ENCODE assay signal across 9 cellular contexts in the genomic region with DNA sequence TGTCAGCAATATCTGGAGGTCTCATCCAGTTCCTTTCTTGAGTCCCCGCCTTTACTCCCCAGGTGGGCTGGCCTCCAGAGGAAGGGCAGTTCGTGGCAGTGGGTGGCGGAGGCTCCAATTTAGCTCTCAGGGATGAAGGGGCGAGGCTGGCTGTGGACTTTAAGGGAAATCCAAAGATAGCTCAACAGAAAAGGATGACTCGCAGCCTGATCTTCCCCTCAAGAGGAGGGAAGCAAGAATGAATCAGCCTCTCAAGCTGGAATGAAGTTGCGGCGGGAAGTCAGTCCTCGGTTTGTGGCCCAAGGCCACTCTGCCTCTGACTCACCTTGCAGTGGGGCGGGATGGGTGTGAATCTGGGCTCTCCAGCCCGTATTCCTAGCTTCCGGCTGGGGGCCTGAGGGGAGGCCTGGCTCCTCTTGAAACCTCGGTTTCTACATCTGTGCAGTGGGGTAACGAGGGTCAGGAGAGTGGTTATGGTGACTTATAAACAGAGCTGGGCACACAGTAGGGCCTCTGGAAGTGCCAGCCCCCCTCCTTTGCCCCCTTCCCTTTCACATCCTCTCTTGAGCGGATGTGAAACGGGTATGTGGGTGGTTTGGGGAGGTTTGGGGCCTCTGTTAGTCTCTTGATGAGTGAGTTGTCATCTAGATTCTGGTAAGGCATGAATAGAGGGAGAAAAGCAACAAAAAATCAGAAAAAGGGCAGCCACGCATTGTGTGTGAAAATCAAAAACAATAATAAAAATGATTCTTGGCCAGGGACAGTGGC. TPM values are rescaled to one million over a fixed set of nuclear protein-coding genes. Genes with fewer than 3 reads are reported as not detected.
A peak's percentile ranks its signal among the peaks of the same experiment; 100 is the strongest.
DNase-seq lines count a peak whose midpoint lies in the region; ATAC-seq, FAIRE-seq and TF ChIP-seq lines count a peak whose summit lies in the region.
"Had no signal": no experiment of that assay in that cellular context is flagged by ENCODE, and none has a peak within 500 bp of the region (broad histone marks: within the 10 kb centered on the region; RNA-seq: fewer than 3 reads in every experiment).

No MANE protein-coding gene starts in this region.

- TF ChIP-seq CTCF in AG09309 (IDR thresholded peaks at IDR 0.05; ENCODE audit: control insufficient read depth, insufficient read depth, low read depth, low read length, missing control alignments) (no peak), GM12878 (IDR thresholded peaks at IDR 0.05 in 2 of 3, conservative IDR thresholded peaks at IDR 0.05 in 1 of 3; ENCODE audit: control insufficient read depth in 2 of 3, extremely low read depth in 1 of 3, insufficient read depth in 1 of 3, low read depth in 3 of 3, low read length in 3 of 3) (no peak)

- H3K18ac ChIP-seq in mesendoderm (ENCODE audit: low read length): no peak overlapping the region

- CTCF ChIA-PET in GM12878 (lab: Yijun Ruan, JAX): interaction anchor here (1.0 to 20.8 kb wide), 7 partner anchors 11 to 96 kb away, joined by 3 to 324 read pairs (median 22); a partner anchor contains a TSS

- peak; percentile 99 for FAIRE-seq in GM12878 (lab: Jason Lieb, UNC)

- in situ Hi-C loops in GM12878 (cut with MboI): loop anchor here (25.0 kb wide), 2 partner anchors 1697 to 1828 kb away; a partner anchor contains a TSS

- intact Hi-C loops in GM12878 (cut with micrococcal nuclease; ENCODE audit: unreplicated experiment): loop anchor here (1.0 to 2.0 kb wide), 3 partner anchors 11 to 16 kb away; a partner anchor contains a TSS

- TF ChIP-seq POLR2A in GM12878 (IDR thresholded peaks at IDR 0.05; ENCODE audit: low read depth, low read length): peak; percentile 62

- ATAC-seq in GM19395 (IDR thresholded peaks at IDR 0.05; ENCODE audit: unreplicated experiment) (peak; percentile 73), HG03439 (IDR thresholded peaks at IDR 0.05; ENCODE audit: unreplicated experiment) (peak; percentile 62), GM12878 (peak; percentile 81)

- peaks cover 30% of the 10 kb centered on the region in 2 experiments for H3K36me3 ChIP-seq in GM12878 (ENCODE audit: control insufficient read depth in 2 of 2, insufficient read depth in 2 of 2, low read length in 1 of 2)
- H3K36me3 ChIP-seq in mesendoderm (ENCODE audit: control insufficient read depth, insufficient read depth, low read length): no peaks in the 10 kb centered on the region
- H3K36me3 ChIP-seq: ovary had no signal

- POLR2A ChIA-PET in GM12878 (lab: Charles Lee): interaction anchor here (1.0 to 18.9 kb wide), 8 partner anchors 13 to 168 kb away, joined by 3 to 389 read pairs (median 4); a partner anchor contains a TSS

- H4K20me1 ChIP-seq in GM12878 (ENCODE audit: control insufficient read depth, insufficient read depth): no peaks in the 10 kb centered on the region

- TF ChIP-seq RAD21 in GM12878 (IDR thresholded peaks at IDR 0.05; ENCODE audit: insufficient read depth, low read depth, low read length): no peak

- H2AFZ ChIP-seq in GM12878 (ENCODE audit: control insufficient read depth, low read depth, low read length): no peak overlapping the region

- H3K4me1 ChIP-seq in GM12878 (ENCODE audit: control insufficient read depth, insufficient read depth, low read length) (peaks cover 57% of the 10 kb centered on the region), mesendoderm (ENCODE audit: control insufficient read depth, low read depth, low read length) (no peaks in the 10 kb centered on the region)

- peak; percentile 96 to 99 for TF ChIP-seq EP300 in GM12878 (IDR thresholded peaks at IDR 0.05; ENCODE audit: borderline replicate concordance in 1 of 2, control insufficient read depth in 1 of 2, low read depth in 2 of 2, low read length in 2 of 2)

- H2BK120ac ChIP-seq in mesendoderm (ENCODE audit: low read depth, low read length): no peak overlapping the region

- no peak overlapping the region for H4K5ac ChIP-seq in mesendoderm (ENCODE audit: low read length)

- H3K56ac ChIP-seq in mesendoderm (ENCODE audit: low read length): no peak overlapping the region

- H3K4me3 ChIP-seq in AG09309 (ENCODE audit: control insufficient read depth, low read depth, low read length) (no peak overlapping the region), GM12878 (peak overlapping the region; percentile 14; the same call in 1 of the 2 replicates), mesendoderm (ENCODE audit: low read length) (no peak overlapping the region)
- H3K4me3 ChIP-seq: ovary had no signal

- H3K79me2 ChIP-seq in GM12878 (ENCODE audit: control insufficient read depth, insufficient read depth, low read length): no peaks in the 10 kb centered on the region; the same call in 1 of the 2 replicates
- H3K79me2 ChIP-seq in mesendoderm (ENCODE audit: control insufficient read depth, insufficient read depth, low read length): no peaks in the 10 kb centered on the region

- H3K4ac ChIP-seq in mesendoderm (ENCODE audit: low read depth, low read length): no peak overlapping the region

- no peaks in the 10 kb centered on the region for H3K27me3 ChIP-seq in GM12878 (replicated peaks in 1 of 2; ENCODE audit: control insufficient read depth in 2 of 2, insufficient read depth in 2 of 2, low read length in 1 of 2)
- no peaks in the 10 kb centered on the region for H3K27me3 ChIP-seq in mesendoderm (ENCODE audit: insufficient read depth, low read length, poor library complexity)
- H3K27me3 ChIP-seq: ovary had no signal

- peak overlapping the region; percentile 100 for H3K27ac ChIP-seq in GM12878 (ENCODE audit: control insufficient read depth, insufficient read depth)
- no peak overlapping the region for H3K27ac ChIP-seq in mesendoderm (ENCODE audit: low read depth, low read length)
- H3K27ac ChIP-seq: ovary had no signal

- H2BK15ac ChIP-seq in mesendoderm (replicated peaks; ENCODE audit: low read depth): no peak overlapping the region

- DNase-seq in AG09309 (ENCODE audit: low read depth): peak; percentile 90
- peak; percentile 85 for DNase-seq in T1000 (lab: John Stamatoyannopoulos, UW)
- peak; percentile 95 for DNase-seq in GM12878 (ENCODE audit: low read depth, low spot score)
- DNase-seq in mesendoderm: peak; percentile 89
- DNase-seq in stimulated activated naive CD4-positive, alpha-beta T cell (lab: John Stamatoyannopoulos, UW): peak in 4 of 6 experiments; percentile 19 to 45 (median 32)
- no peak for DNase-seq in NK-92 (lab: John Stamatoyannopoulos, UW; ENCODE audit: unreplicated experiment)

- under 1% methylated on average over 16 of the region's 16 CpGs for WGBS in GM12878 (ENCODE audit: insufficient coverage, insufficient replicate concordance, low lambda C conversion rate, missing lambda C conversion rate)
- no CpG with 5 or more reads among the region's 16 CpGs for WGBS in mesendoderm (ENCODE audit: extremely low coverage, insufficient coverage, low lambda C conversion rate)

- no peak overlapping the region for H4K8ac ChIP-seq in mesendoderm (ENCODE audit: low read depth, low read length)

- no peak overlapping the region for H2AK5ac ChIP-seq in mesendoderm (ENCODE audit: low read length)

- H3K79me1 ChIP-seq in mesendoderm (ENCODE audit: low read length): no peaks in the 10 kb centered on the region

- H3K4me2 ChIP-seq in GM12878 (ENCODE audit: control insufficient read depth, insufficient read depth) (peak overlapping the region; percentile 96), mesendoderm (ENCODE audit: low read length) (no peak overlapping the region)

- no peak overlapping the region for H2BK5ac ChIP-seq in mesendoderm (ENCODE audit: low read length)

- H3K9me3 ChIP-seq in GM12878 (replicated peaks; ENCODE audit: control insufficient read depth, insufficient read depth, low read length): no peaks in the 10 kb centered on the region; the same call in 2 of the 3 replicates
- H3K9me3 ChIP-seq: ovary had no signal

- peak overlapping the region; percentile 78 for H3K9ac ChIP-seq in GM12878 (ENCODE audit: control insufficient read depth, insufficient read depth, low read length)
- no peak overlapping the region for H3K9ac ChIP-seq in mesendoderm (ENCODE audit: low read length)

- SMC1A ChIA-PET in GM12878 (lab: Charles Lee; ENCODE audit: uncharacterized antibody, unreplicated experiment): interaction anchor here (1.0 to 20.1 kb wide), 10 partner anchors 12 to 40 kb away, joined by 3 to 325 read pairs (median 4); a partner anchor contains a TSS

- BruUV-seq in GM12878 (replicated peaks; lab: Mats Ljungman, UMichigan): TSS peak; percentile 68

- H3K23ac ChIP-seq in mesendoderm (ENCODE audit: low read length): no peak overlapping the region

- RAD21 ChIA-PET in GM12878 (lab: Charles Lee; ENCODE audit: unreplicated experiment): interaction anchor here (0.7 to 8.3 kb wide), 9 partner anchors 11 to 96 kb away, joined by 3 to 167 read pairs (median 21); a partner anchor contains a TSS

RNA-seq across cellular contexts. Expression of a gene that starts 10.5 kb away (rescaled TPM):
- total RNA-seq in GM12878 (2013; cell fraction: nucleolus; rRNA removed): 148 and 165 TPM in 2 replicates
- total RNA-seq in GM12878 (2014; rRNA removed): 23.5 and 28.1 TPM in 2 replicates
- 16.3 and 20.3 TPM in 2 replicates for total RNA-seq in GM12878 (2014; rRNA removed; fragmentation: Illumina TruSeq; extraction: Trizol)
- total RNA-seq in GM12878 (2021): 45.4 and 52.2 TPM in 2 replicates
- polyA plus RNA-seq in GM12878 (2011; ENCODE audit: low read depth): 8.1 TPM
- 20.6 and 48.9 TPM in 2 replicates for polyA plus RNA-seq in GM12878 (2011; rRNA removed)
- polyA plus RNA-seq in GM12878 (2011; cell fraction: cytosol; rRNA removed): 47.7 and 58.0 TPM in 2 replicates
- 125 and 147 TPM in 2 replicates for polyA plus RNA-seq in GM12878 (2011; cell fraction: nucleus; rRNA removed)
- polyA plus RNA-seq in GM12878 (2012): 20.1 and 31.2 TPM in 2 replicates
- 21.9 and 26.4 TPM in 2 replicates for polyA plus RNA-seq in GM12878 (2014; fragmentation: Illumina TruSeq; extraction: Trizol)
- polyA plus RNA-seq in GM12878 (2014; fragmentation: Nextera tagmentation; extraction: Ambion mirVana): 1 to 10 TPM in 1 of 2 experiments, under 1 TPM in 1; 0.69 to 4.0 TPM
- 34.4 and 34.6 TPM in 2 replicates for polyA plus RNA-seq in GM12878 (2014; rRNA removed)
- polyA plus RNA-seq in GM12878 (2016; fragmentation: Nextera tagmentation; extraction: Ambion mirVana): 10 to 100 TPM; 28.2 to 30.4 TPM
- 22.4 and 25.9 TPM in 2 replicates for polyA minus RNA-seq in GM12878 (2011; rRNA and poly(A)+ RNA removed)
- polyA minus RNA-seq in GM12878 (2011; cell fraction: cytosol; rRNA and poly(A)+ RNA removed): 12.4 and 17.5 TPM in 2 replicates
- 21.2 and 29.7 TPM in 2 replicates for polyA minus RNA-seq in GM12878 (2011; cell fraction: nucleus; rRNA and poly(A)+ RNA removed)
- 12.2 TPM for polyA plus RNA-seq in mesendoderm (2013, experiment 1 of 2)
- 11.9 TPM for polyA plus RNA-seq in mesendoderm (2013, experiment 2 of 2)

RNA-seq across cellular contexts. Expression of a gene that starts 15.5 kb away (rescaled TPM):
- 118 TPM in 2 replicates for total RNA-seq in GM12878 (2013; cell fraction: nucleolus; rRNA removed)
- total RNA-seq in GM12878 (2014; rRNA removed): 87.6 and 97.0 TPM in 2 replicates
- 52.9 and 53.6 TPM in 2 replicates for total RNA-seq in GM12878 (2014; rRNA removed; fragmentation: Illumina TruSeq; extraction: Trizol)
- 92.0 and 92.4 TPM in 2 replicates for total RNA-seq in GM12878 (2021)
- 29.1 TPM for polyA plus RNA-seq in GM12878 (2011; ENCODE audit: low read depth)
- polyA plus RNA-seq in GM12878 (2011; rRNA removed): 39.5 and 70.5 TPM in 2 replicates
- polyA plus RNA-seq in GM12878 (2011; cell fraction: cytosol; rRNA removed): 99.1 and 145 TPM in 2 replicates
- 312 and 313 TPM in 2 replicates for polyA plus RNA-seq in GM12878 (2011; cell fraction: nucleus; rRNA removed)
- polyA plus RNA-seq in GM12878 (2012): 45.7 and 52.2 TPM in 2 replicates
- polyA plus RNA-seq in GM12878 (2014; fragmentation: Illumina TruSeq; extraction: Trizol): 15.6 and 62.7 TPM in 2 replicates
- 1 to 10 TPM; 1.4 to 6.3 TPM for polyA plus RNA-seq in GM12878 (2014; fragmentation: Nextera tagmentation; extraction: Ambion mirVana)
- polyA plus RNA-seq in GM12878 (2014; rRNA removed): 112 and 132 TPM in 2 replicates
- polyA plus RNA-seq in GM12878 (2016; fragmentation: Nextera tagmentation; extraction: Ambion mirVana): 10 to 100 TPM; 85.3 to 93.9 TPM
- polyA minus RNA-seq in GM12878 (2011; rRNA and poly(A)+ RNA removed): 81.3 and 123 TPM in 2 replicates
- polyA minus RNA-seq in GM12878 (2011; cell fraction: cytosol; rRNA and poly(A)+ RNA removed): 41.2 and 45.3 TPM in 2 replicates
- 43.9 and 68.7 TPM in 2 replicates for polyA minus RNA-seq in GM12878 (2011; cell fraction: nucleus; rRNA and poly(A)+ RNA removed)
- polyA plus RNA-seq in mesendoderm (2013, experiment 1 of 2): not detected
- polyA plus RNA-seq in mesendoderm (2013, experiment 2 of 2): 0.04 TPM

RNA-seq across cellular contexts. Expression of a gene that starts 37.0 kb away (rescaled TPM):
- 0.25 TPM in 1 of 2 replicates, not detected in the other for total RNA-seq in GM12878 (2013; cell fraction: nucleolus; rRNA removed)
- total RNA-seq in GM12878 (2014; rRNA removed) (0.76 and 1.4 TPM in 2 replicates), GM12878 (2014; rRNA removed; fragmentation: Illumina TruSeq; extraction: Trizol) (0.37 and 0.40 TPM in 2 replicates), GM12878 (2021) (0.69 and 1.5 TPM in 2 replicates)
- polyA plus RNA-seq in GM12878 (2011; ENCODE audit: low read depth): not detected
- polyA plus RNA-seq in GM12878 (2011; rRNA removed) (0.04 and 0.09 TPM in 2 replicates), GM12878 (2014; fragmentation: Illumina TruSeq; extraction: Trizol) (0.56 and 0.62 TPM in 2 replicates), GM12878 (2014; fragmentation: Nextera tagmentation; extraction: Ambion mirVana) (under 1 TPM in 1 of 2 experiments, not detected in 1; 0.24 TPM), GM12878 (2014; rRNA removed) (2.0 and 2.2 TPM in 2 replicates), GM12878 (2016; fragmentation: Nextera tagmentation; extraction: Ambion mirVana) (1 to 10 TPM; 1.1 to 1.5 TPM)
- 0.10 and 0.16 TPM in 2 replicates for polyA plus RNA-seq in GM12878 (2011; cell fraction: cytosol; rRNA removed)
- 0.37 TPM in 1 of 2 replicates, not detected in the other for polyA plus RNA-seq in GM12878 (2011; cell fraction: nucleus; rRNA removed)
- polyA plus RNA-seq in GM12878 (2012): 0.23 and 0.51 TPM in 2 replicates
- not detected in 2 replicates for polyA minus RNA-seq in GM12878 (2011; rRNA and poly(A)+ RNA removed)
- polyA minus RNA-seq in GM12878 (2011; cell fraction: cytosol; rRNA and poly(A)+ RNA removed): not detected in 2 replicates
- polyA minus RNA-seq in GM12878 (2011; cell fraction: nucleus; rRNA and poly(A)+ RNA removed): 0.36 TPM in 1 of 2 replicates, not detected in the other
- 0.24 TPM for polyA plus RNA-seq in mesendoderm (2013, experiment 1 of 2)
- polyA plus RNA-seq in mesendoderm (2013, experiment 2 of 2): 0.15 TPM

RNA-seq across cellular contexts. Expression of a gene that starts 49.4 kb away (rescaled TPM):
- total RNA-seq in GM12878 (2013; cell fraction: nucleolus; rRNA removed): not detected in 2 replicates
- not detected in 2 replicates for total RNA-seq in GM12878 (2014; rRNA removed)
- not detected in 2 replicates for total RNA-seq in GM12878 (2014; rRNA removed; fragmentation: Illumina TruSeq; extraction: Trizol)
- not detected in 2 replicates for total RNA-seq in GM12878 (2021)
- not detected for polyA plus RNA-seq in GM12878 (2011; ENCODE audit: low read depth)
- not detected in 2 replicates for polyA plus RNA-seq in GM12878 (2011; rRNA removed)
- polyA plus RNA-seq in GM12878 (2011; cell fraction: cytosol; rRNA removed): not detected in 2 replicates
- not detected in 2 replicates for polyA plus RNA-seq in GM12878 (2011; cell fraction: nucleus; rRNA removed)
- not detected in 2 replicates for polyA plus RNA-seq in GM12878 (2012)
- not detected in 2 replicates for polyA plus RNA-seq in GM12878 (2014; fragmentation: Illumina TruSeq; extraction: Trizol)
- under 1 TPM in 1 of 2 experiments, not detected in 1; 0.04 TPM for polyA plus RNA-seq in GM12878 (2014; fragmentation: Nextera tagmentation; extraction: Ambion mirVana)
- not detected in 2 replicates for polyA plus RNA-seq in GM12878 (2014; rRNA removed)
- not detected for polyA plus RNA-seq in GM12878 (2016; fragmentation: Nextera tagmentation; extraction: Ambion mirVana)
- polyA minus RNA-seq in GM12878 (2011; rRNA and poly(A)+ RNA removed): not detected in 2 replicates
- not detected in 2 replicates for polyA minus RNA-seq in GM12878 (2011; cell fraction: cytosol; rRNA and poly(A)+ RNA removed)
- polyA minus RNA-seq in GM12878 (2011; cell fraction: nucleus; rRNA and poly(A)+ RNA removed): not detected in 2 replicates
- not detected for polyA plus RNA-seq in mesendoderm (2013, experiment 1 of 2)
- not detected for polyA plus RNA-seq in mesendoderm (2013, experiment 2 of 2)
- total RNA-seq: ovary had no signal
- polyA plus RNA-seq: ovary had no signal
